ENCODE assay signal across 36 cellular contexts in genomic region chr1:41164727-41165126, GRCh38.
"Had no signal": no experiment of that assay in that cellular context is flagged by ENCODE, and none has a peak within 500 bp of the region (broad histone marks: within the 10 kb centered on the region; RNA-seq: fewer than 3 reads in every experiment).

No MANE protein-coding gene starts in this region.

- H3K4me3 ChIP-seq: MG63 had no signal

- DNase-seq: Kasumi-1, MG63, MM.1S, MV-4-11, NCI-H1048, NCI-H1092, NCI-H1092 treated with DMSO at 0.1 percent for 48 hours, NCI-H1105, NCI-H1105 treated with DMSO at 0.1 percent for 48 hours, NCI-H1417, NCI-H1417 treated with DMSO at 0.1 percent for 48 hours, NCI-H1436, NCI-H1436 treated with DMSO at 0.1 percent for 48 hours, NCI-H146, NCI-H1694, NCI-H1694 treated with DMSO at 0.1 percent for 48 hours, NCI-H187, NCI-H187 treated with DMSO at 0.1 percent for 48 hours, NCI-H1930, NCI-H2029, NCI-H2029 treated with DMSO at 0.1 percent for 48 hours, NCI-H2081, NCI-H2081 treated with DMSO at 0.1 percent for 48 hours, NCI-H2107, NCI-H2171, NCI-H2171 treated with DMSO at 0.1 percent for 48 hours, NCI-H2227 treated with DMSO at 0.1 percent for 48 hours, NCI-H226, NCI-H345, NCI-H446, NCI-H446 treated with DMSO at 0.1 percent for 48 hours, NCI-H510A, NCI-H510A treated with DMSO at 0.1 percent for 48 hours, NCI-H524, NCI-H524 treated with DMSO at 0.1 percent for 48 hours, NCI-H526 had no signal

- H3K27me3 ChIP-seq: MG63 had no signal
